ENCODE assay signal across 1 cellular context in genomic region chr13:46665630-46666482, GRCh38.
TF ChIP-seq lines count a peak whose summit lies in the region.

No MANE protein-coding gene starts in this region.

TF ChIP-seq in HepG2, 621 proteins besides CTCF, POLR2A, EP300 and RAD21 (continued from another document and continues in another):
- no peak for TF ChIP-seq ZNF142 (CRISPR knock-in tag; IDR thresholded peaks at IDR 0.05)
- TF ChIP-seq PTBP1 (IDR thresholded peaks at IDR 0.05; ENCODE audit: low read depth, low read length, poor library complexity, severe bottlenecking): no peak
- no peak for TF ChIP-seq ZKSCAN5 (CRISPR knock-in tag; IDR thresholded peaks at IDR 0.05)
- TF ChIP-seq SIX4 (CRISPR knock-in tag; IDR thresholded peaks at IDR 0.05): no peak
- TF ChIP-seq ZNF674 (CRISPR knock-in tag; IDR thresholded peaks at IDR 0.05; ENCODE audit: low read depth): no peak
- no peak for TF ChIP-seq CENPBD1 (CRISPR knock-in tag; IDR thresholded peaks at IDR 0.05; ENCODE audit: borderline replicate concordance, low read depth)
- TF ChIP-seq ZNF329 (CRISPR knock-in tag; IDR thresholded peaks at IDR 0.05; ENCODE audit: low read depth): no peak
- TF ChIP-seq GATAD2A (CRISPR knock-in tag; IDR thresholded peaks at IDR 0.05): peak; percentile 41; the same call in 1 of the 2 replicates
- TF ChIP-seq TRIM24 (CRISPR knock-in tag; IDR thresholded peaks at IDR 0.05): no peak
- TF ChIP-seq ZBTB7B (CRISPR knock-in tag; IDR thresholded peaks at IDR 0.05): no peak
- TF ChIP-seq HOXA3 (CRISPR knock-in tag; IDR thresholded peaks at IDR 0.05): no peak
- no peak for TF ChIP-seq CENPT (CRISPR knock-in tag; IDR thresholded peaks at IDR 0.05; ENCODE audit: low read depth)
- no peak for TF ChIP-seq SP4 (CRISPR knock-in tag; IDR thresholded peaks at IDR 0.05)
- peak; percentile 16; the same call in 1 of the 2 replicates for TF ChIP-seq FOXO1 (CRISPR knock-in tag; IDR thresholded peaks at IDR 0.05)
- TF ChIP-seq ZNF607 (CRISPR knock-in tag; IDR thresholded peaks at IDR 0.05; ENCODE audit: borderline replicate concordance): no peak
- no peak for TF ChIP-seq PAX8 (CRISPR knock-in tag; IDR thresholded peaks at IDR 0.05; ENCODE audit: borderline replicate concordance)
- no peak for TF ChIP-seq YEATS2 (CRISPR knock-in tag; IDR thresholded peaks at IDR 0.05; ENCODE audit: borderline replicate concordance)
- TF ChIP-seq, protein P1, sequence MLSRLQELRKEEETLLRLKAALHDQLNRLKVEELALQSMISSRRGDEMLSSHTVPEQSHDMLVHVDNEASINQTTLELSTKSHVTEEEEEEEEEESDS (CRISPR knock-in tag; IDR thresholded peaks at IDR 0.05; ENCODE audit: borderline replicate concordance): no peak
- TF ChIP-seq, protein P2, sequence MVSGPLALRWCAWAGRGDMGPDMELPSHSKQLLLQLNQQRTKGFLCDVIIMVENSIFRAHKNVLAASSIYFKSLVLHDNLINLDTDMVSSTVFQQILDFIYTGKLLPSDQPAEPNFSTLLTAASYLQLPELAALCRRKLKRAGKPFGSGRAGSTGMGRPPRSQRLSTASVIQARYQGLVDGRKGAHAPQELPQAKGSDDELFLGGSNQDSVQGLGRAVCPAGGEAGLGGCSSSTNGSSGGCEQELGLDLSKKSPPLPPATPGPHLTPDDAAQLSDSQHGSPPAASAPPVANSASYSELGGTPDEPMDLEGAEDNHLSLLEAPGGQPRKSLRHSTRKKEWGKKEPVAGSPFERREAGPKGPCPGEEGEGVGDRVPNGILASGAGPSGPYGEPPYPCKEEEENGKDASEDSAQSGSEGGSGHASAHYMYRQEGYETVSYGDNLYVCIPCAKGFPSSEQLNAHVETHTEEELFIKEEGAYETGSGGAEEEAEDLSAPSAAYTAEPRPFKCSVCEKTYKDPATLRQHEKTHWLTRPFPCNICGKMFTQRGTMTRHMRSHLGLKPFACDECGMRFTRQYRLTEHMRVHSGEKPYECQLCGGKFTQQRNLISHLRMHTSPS (CRISPR knock-in tag; IDR thresholded peaks at IDR 0.05; ENCODE audit: low read depth): no peak
- no peak for TF ChIP-seq ZNF576 (CRISPR knock-in tag; IDR thresholded peaks at IDR 0.05)
- TF ChIP-seq SUZ12 (IDR thresholded peaks at IDR 0.05; ENCODE audit: low read depth, low read length): no peak
- no peak for TF ChIP-seq HNRNPLL (IDR thresholded peaks at IDR 0.05; ENCODE audit: low read depth, low read length, poor library complexity, severe bottlenecking)
- TF ChIP-seq, protein P3, sequence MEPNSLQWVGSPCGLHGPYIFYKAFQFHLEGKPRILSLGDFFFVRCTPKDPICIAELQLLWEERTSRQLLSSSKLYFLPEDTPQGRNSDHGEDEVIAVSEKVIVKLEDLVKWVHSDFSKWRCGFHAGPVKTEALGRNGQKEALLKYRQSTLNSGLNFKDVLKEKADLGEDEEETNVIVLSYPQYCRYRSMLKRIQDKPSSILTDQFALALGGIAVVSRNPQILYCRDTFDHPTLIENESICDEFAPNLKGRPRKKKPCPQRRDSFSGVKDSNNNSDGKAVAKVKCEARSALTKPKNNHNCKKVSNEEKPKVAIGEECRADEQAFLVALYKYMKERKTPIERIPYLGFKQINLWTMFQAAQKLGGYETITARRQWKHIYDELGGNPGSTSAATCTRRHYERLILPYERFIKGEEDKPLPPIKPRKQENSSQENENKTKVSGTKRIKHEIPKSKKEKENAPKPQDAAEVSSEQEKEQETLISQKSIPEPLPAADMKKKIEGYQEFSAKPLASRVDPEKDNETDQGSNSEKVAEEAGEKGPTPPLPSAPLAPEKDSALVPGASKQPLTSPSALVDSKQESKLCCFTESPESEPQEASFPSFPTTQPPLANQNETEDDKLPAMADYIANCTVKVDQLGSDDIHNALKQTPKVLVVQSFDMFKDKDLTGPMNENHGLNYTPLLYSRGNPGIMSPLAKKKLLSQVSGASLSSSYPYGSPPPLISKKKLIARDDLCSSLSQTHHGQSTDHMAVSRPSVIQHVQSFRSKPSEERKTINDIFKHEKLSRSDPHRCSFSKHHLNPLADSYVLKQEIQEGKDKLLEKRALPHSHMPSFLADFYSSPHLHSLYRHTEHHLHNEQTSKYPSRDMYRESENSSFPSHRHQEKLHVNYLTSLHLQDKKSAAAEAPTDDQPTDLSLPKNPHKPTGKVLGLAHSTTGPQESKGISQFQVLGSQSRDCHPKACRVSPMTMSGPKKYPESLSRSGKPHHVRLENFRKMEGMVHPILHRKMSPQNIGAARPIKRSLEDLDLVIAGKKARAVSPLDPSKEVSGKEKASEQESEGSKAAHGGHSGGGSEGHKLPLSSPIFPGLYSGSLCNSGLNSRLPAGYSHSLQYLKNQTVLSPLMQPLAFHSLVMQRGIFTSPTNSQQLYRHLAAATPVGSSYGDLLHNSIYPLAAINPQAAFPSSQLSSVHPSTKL (CRISPR knock-in tag; IDR thresholded peaks at IDR 0.05): peak; percentile 55
- TF ChIP-seq NFIB (CRISPR knock-in tag; IDR thresholded peaks at IDR 0.05; ENCODE audit: borderline replicate concordance): no peak
- TF ChIP-seq CBFB (CRISPR knock-in tag; IDR thresholded peaks at IDR 0.05): no peak
- no peak for TF ChIP-seq NFAT5 (CRISPR knock-in tag; IDR thresholded peaks at IDR 0.05)
- no peak for TF ChIP-seq ZNF432 (CRISPR knock-in tag; IDR thresholded peaks at IDR 0.05; ENCODE audit: borderline replicate concordance)
- TF ChIP-seq, protein P4, sequence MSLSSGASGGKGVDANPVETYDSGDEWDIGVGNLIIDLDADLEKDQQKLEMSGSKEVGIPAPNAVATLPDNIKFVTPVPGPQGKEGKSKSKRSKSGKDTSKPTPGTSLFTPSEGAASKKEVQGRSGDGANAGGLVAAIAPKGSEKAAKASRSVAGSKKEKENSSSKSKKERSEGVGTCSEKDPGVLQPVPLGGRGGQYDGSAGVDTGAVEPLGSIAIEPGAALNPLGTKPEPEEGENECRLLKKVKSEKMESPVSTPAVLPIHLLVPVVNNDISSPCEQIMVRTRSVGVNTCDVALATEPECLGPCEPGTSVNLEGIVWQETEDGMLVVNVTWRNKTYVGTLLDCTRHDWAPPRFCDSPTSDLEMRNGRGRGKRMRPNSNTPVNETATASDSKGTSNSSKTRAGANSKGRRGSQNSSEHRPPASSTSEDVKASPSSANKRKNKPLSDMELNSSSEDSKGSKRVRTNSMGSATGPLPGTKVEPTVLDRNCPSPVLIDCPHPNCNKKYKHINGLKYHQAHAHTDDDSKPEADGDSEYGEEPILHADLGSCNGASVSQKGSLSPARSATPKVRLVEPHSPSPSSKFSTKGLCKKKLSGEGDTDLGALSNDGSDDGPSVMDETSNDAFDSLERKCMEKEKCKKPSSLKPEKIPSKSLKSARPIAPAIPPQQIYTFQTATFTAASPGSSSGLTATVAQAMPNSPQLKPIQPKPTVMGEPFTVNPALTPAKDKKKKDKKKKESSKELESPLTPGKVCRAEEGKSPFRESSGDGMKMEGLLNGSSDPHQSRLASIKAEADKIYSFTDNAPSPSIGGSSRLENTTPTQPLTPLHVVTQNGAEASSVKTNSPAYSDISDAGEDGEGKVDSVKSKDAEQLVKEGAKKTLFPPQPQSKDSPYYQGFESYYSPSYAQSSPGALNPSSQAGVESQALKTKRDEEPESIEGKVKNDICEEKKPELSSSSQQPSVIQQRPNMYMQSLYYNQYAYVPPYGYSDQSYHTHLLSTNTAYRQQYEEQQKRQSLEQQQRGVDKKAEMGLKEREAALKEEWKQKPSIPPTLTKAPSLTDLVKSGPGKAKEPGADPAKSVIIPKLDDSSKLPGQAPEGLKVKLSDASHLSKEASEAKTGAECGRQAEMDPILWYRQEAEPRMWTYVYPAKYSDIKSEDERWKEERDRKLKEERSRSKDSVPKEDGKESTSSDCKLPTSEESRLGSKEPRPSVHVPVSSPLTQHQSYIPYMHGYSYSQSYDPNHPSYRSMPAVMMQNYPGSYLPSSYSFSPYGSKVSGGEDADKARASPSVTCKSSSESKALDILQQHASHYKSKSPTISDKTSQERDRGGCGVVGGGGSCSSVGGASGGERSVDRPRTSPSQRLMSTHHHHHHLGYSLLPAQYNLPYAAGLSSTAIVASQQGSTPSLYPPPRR (CRISPR knock-in tag; IDR thresholded peaks at IDR 0.05; ENCODE audit: borderline replicate concordance): no peak
- TF ChIP-seq CREB3 (CRISPR knock-in tag; IDR thresholded peaks at IDR 0.05): no peak
- TF ChIP-seq POLR2G (IDR thresholded peaks at IDR 0.05; ENCODE audit: low read depth, low read length): peak; percentile 58
- TF ChIP-seq ZNF652 (CRISPR knock-in tag; IDR thresholded peaks at IDR 0.05; ENCODE audit: borderline replicate concordance, low read depth): no peak
- no peak for TF ChIP-seq ZNF446 (CRISPR knock-in tag; IDR thresholded peaks at IDR 0.05)
- no peak for TF ChIP-seq ATF7-NPFF (CRISPR knock-in tag; IDR thresholded peaks at IDR 0.05; ENCODE audit: low read depth)
- no peak for TF ChIP-seq ZMYM3 (CRISPR knock-in tag; IDR thresholded peaks at IDR 0.05)
- TF ChIP-seq ZNF451 (CRISPR knock-in tag; IDR thresholded peaks at IDR 0.05): no peak
